8 cellular contexts compared by ENCODE assay signal in the genomic region with DNA sequence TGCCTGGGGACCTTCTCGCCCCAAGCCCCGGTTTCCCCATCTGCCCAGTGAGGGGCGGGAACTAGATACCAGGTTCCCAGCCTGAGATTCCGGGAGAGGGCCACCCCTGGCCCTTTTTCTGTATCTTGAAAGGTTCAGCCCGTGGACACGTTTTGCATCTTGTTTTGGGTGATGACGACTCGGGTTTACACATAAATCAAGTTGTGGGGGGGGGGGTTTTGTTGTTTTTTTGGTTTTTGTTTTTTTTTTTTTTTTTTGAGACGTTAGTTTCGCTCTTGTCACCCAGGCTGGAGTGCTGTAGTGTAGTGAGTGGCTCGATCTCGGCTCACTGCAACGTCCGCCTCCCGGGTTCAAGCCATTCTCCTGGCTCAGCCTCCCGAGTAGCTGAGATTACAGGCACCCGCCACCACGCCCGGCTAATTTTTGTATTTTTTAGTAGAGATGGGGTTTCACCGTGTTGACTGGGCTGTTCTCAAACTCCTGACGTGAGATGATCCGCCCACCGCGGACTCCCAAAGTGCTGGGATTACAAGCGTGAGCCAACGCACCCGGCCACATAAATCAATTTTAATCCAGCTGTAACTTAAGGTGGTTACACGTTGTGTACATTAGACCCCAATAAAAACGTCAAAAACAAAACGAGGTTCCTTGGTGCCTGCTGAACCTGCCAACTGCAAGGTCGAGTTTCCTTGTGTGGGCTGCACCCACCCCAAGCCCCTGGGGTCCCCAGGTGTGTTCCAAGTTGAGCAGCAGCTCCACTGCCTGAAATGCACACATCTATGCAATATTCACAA. TPM values are rescaled to one million over a fixed set of nuclear protein-coding genes. Genes with fewer than 3 reads are reported as not detected.
A peak's percentile ranks its signal among the peaks of the same experiment; 100 is the strongest.
DNase-seq lines count a peak whose midpoint lies in the region; ATAC-seq and TF ChIP-seq lines count a peak whose summit lies in the region.

No MANE protein-coding gene starts in this region.

- no peaks in the 10 kb centered on the region for H3K36me3 Mint-ChIP-seq in natural killer cell treated with Interleukin-12 subunit alpha and Interleukin-12 subunit beta and Interleukin-15 and Interleukin-18, amount 100 ng/mL, for 72 hours

- H3K9me3 Mint-ChIP-seq in natural killer cell treated with Interleukin-12 subunit alpha and Interleukin-12 subunit beta and Interleukin-15 and Interleukin-18, amount 100 ng/mL, for 72 hours, result no peaks in the 10 kb centered on the region

- TF ChIP-seq CTCF in GM20000 (IDR thresholded peaks at IDR 0.05; ENCODE audit: extremely low read depth, missing control alignments), result no peak

- H3K9me3 ChIP-seq in ES-I3 (ENCODE audit: control insufficient read depth, insufficient read depth, low read length), result peaks cover 6% of the 10 kb centered on the region
- no peaks in the 10 kb centered on the region for H3K9me3 ChIP-seq in duodenal mucosa (ENCODE audit: control insufficient read depth in 1 of 2, low read length in 2 of 2)

- H3K4me1 Mint-ChIP-seq in natural killer cell treated with Interleukin-12 subunit alpha and Interleukin-12 subunit beta and Interleukin-15 and Interleukin-18, amount 100 ng/mL, for 72 hours (ENCODE audit: low read depth in 2 of 2), result peaks cover 12 to 17% of the 10 kb centered on the region in 2 donors

- peaks cover 13 to 15% of the 10 kb centered on the region in 2 donors for H3K27me3 ChIP-seq in duodenal mucosa (ENCODE audit: control insufficient read depth in 1 of 2, insufficient read depth in 2 of 2, low read length in 2 of 2)

- peak overlapping the region; percentile 66 for H3K9ac ChIP-seq in ES-I3 (ENCODE audit: low read depth, low read length)
- H3K9ac ChIP-seq in duodenal mucosa (ENCODE audit: low read depth in 1 of 2, low read length in 2 of 2), result peak overlapping the region; percentile 58 to 65

- DNase-seq in MV-4-11 (lab: John Stamatoyannopoulos, UW) (peak; percentile 57), activated gamma-delta T cell treated with Interleukin-2 at 50 U/mL for 16 hours (no peak), anterior cingulate cortex (lab: John Stamatoyannopoulos, UW) (no peak), GM20000 (ENCODE audit: low spot score) (no peak), putamen (ENCODE audit: low spot score) (no peak)
- no peak for DNase-seq in natural killer cell treated with Interleukin-12 subunit alpha and Interleukin-12 subunit beta and Interleukin-15 and Interleukin-18, amount 100 ng/mL, for 72 hours (ENCODE audit: low spot score)

- H3K4me1 ChIP-seq in ES-I3 (ENCODE audit: insufficient read depth, low read length) (peaks cover 6% of the 10 kb centered on the region), duodenal mucosa (ENCODE audit: control insufficient read depth in 1 of 2, insufficient read depth in 2 of 2, low read length in 2 of 2) (peaks cover 14 to 23% of the 10 kb centered on the region in 2 donors)

- H3K27ac ChIP-seq in duodenal mucosa (ENCODE audit: low read depth, low read length), result peak overlapping the region; percentile 70

- peaks cover 7 to 15% of the 10 kb centered on the region in 2 donors for H3K27me3 Mint-ChIP-seq in natural killer cell treated with Interleukin-12 subunit alpha and Interleukin-12 subunit beta and Interleukin-15 and Interleukin-18, amount 100 ng/mL, for 72 hours

- H3K4me3 Mint-ChIP-seq in natural killer cell treated with Interleukin-12 subunit alpha and Interleukin-12 subunit beta and Interleukin-15 and Interleukin-18, amount 100 ng/mL, for 72 hours, result peak overlapping the region; percentile 86

- peak overlapping the region; percentile 67 to 88 for H3K4me3 ChIP-seq in duodenal mucosa (ENCODE audit: low read depth in 1 of 2, low read length in 2 of 2)

- no peaks in the 10 kb centered on the region for H3K36me3 ChIP-seq in ES-I3 (ENCODE audit: insufficient read depth, low read length)
- H3K36me3 ChIP-seq in duodenal mucosa (ENCODE audit: control insufficient read depth in 1 of 2, insufficient read depth in 2 of 2, low read length in 2 of 2), result peaks cover 0 to under 1% of the 10 kb centered on the region in 2 donors

- ATAC-seq in natural killer cell treated with Interleukin-12 subunit alpha and Interleukin-12 subunit beta and Interleukin-15 and Interleukin-18, amount 100 ng/mL, for 72 hours, result no peak

- peak overlapping the region; percentile 70 to 80 for H3K27ac Mint-ChIP-seq in natural killer cell treated with Interleukin-12 subunit alpha and Interleukin-12 subunit beta and Interleukin-15 and Interleukin-18, amount 100 ng/mL, for 72 hours

RNA-seq across cellular contexts. Expression of gene BRD3, which starts 1.1 kb away (rescaled TPM):
- 10 to 100 TPM; 17.8 to 19.1 TPM for total RNA-seq in natural killer cell treated with Interleukin-12 subunit alpha and Interleukin-12 subunit beta and Interleukin-15 and Interleukin-18, amount 100 ng/mL, for 72 hours

RNA-seq across cellular contexts. Expression of gene BRD3OS, which starts 43.7 kb away (rescaled TPM):
- total RNA-seq in natural killer cell treated with Interleukin-12 subunit alpha and Interleukin-12 subunit beta and Interleukin-15 and Interleukin-18, amount 100 ng/mL, for 72 hours, result 10 to 100 TPM in 1 of 2 donors, 1 to 10 TPM in 1; 9.6 to 10.7 TPM
